In the genomic region with DNA sequence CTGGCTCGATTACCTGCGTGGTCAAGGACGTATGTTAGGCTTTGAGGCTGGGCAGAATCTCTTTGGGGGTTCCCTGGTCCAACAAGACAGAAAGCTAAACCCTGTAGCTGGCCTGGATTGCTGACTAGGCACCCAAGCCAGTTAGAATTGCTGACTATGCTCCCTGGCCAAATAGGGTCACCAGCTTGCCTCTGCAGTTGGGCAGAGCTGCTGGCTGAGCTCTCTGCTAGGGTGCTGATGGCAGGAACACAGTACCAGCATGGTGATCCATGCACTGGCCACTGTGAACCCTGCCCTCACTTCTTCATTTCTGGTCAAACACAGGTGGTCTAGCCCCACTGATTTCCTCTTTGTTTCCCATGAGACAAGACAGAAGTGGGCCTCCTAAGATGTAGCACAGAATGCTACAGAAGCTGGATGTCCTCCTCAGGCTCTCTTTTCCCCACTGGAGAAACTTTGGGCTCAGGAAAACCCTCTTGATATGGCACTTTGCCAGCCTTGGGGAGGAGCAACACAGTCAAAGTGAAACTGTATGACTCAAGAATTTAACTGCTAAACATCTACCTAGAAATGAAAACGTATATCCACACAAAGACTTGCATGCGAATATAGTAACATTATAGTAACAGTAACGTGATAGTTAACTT, we compare ENCODE assay signal across 10 cellular contexts. TPM values are rescaled to one million over a fixed set of nuclear protein-coding genes. Genes with fewer than 3 reads are reported as not detected.
DNase-seq lines count a peak whose midpoint lies in the region; ATAC-seq lines count a peak whose summit lies in the region.
"Had no signal": no experiment of that assay in that cellular context is flagged by ENCODE, and none has a peak within 500 bp of the region (broad histone marks: within the 10 kb centered on the region; RNA-seq: fewer than 3 reads in every experiment).

No MANE protein-coding gene starts in this region.

- peak in 1 of 3 donors; percentile 82 for DNase-seq in CD4-positive, CD25-positive, alpha-beta regulatory T cell
- DNase-seq in RPMI8226 (peak; percentile 47), dermis blood vessel endothelial cell (peak; percentile 39), NCI-H1417 (lab: John Stamatoyannopoulos, UW) (no peak), cerebellum (ENCODE audit: low spot score) (no peak), nucleus accumbens (lab: John Stamatoyannopoulos, UW) (no peak), NCI-H2107 (lab: John Stamatoyannopoulos, UW) (no peak)
- DNase-seq: GF-D8, psoas muscle had no signal

- H3K4me1 Mint-ChIP-seq in CD4-positive, CD25-positive, alpha-beta regulatory T cell, result peaks cover 64 to 75% (median 68%) of the 10 kb centered on the region in 4 donors

- H3K27me3 ChIP-seq in CD4-positive, CD25-positive, alpha-beta regulatory T cell (ENCODE audit: control insufficient read depth, insufficient read depth, low read length), result no peaks in the 10 kb centered on the region

- peaks cover 3 to 25% (median 15%) of the 10 kb centered on the region in 7 donors for H3K9me3 Mint-ChIP-seq in CD4-positive, CD25-positive, alpha-beta regulatory T cell

- H3K9me3 ChIP-seq in CD4-positive, CD25-positive, alpha-beta regulatory T cell (ENCODE audit: control insufficient read depth in 2 of 2, low read length in 2 of 2), result peaks cover 12 to 19% of the 10 kb centered on the region in 2 experiments

- no peak overlapping the region for H3K27ac ChIP-seq in CD4-positive, CD25-positive, alpha-beta regulatory T cell (ENCODE audit: insufficient read depth, low read length, poor library complexity, severe bottlenecking)
- H3K27ac ChIP-seq: psoas muscle had no signal

- ATAC-seq in CD4-positive, CD25-positive, alpha-beta regulatory T cell (ENCODE audit: low read depth in 2 of 2), result peak; percentile 81
- ATAC-seq in GM19463 (IDR thresholded peaks at IDR 0.05; ENCODE audit: unreplicated experiment), result peak; percentile 67
- ATAC-seq: psoas muscle had no signal

- H3K4me3 ChIP-seq in CD4-positive, CD25-positive, alpha-beta regulatory T cell (ENCODE audit: low read depth, low read length), result peak overlapping the region; percentile 75
- H3K4me3 ChIP-seq: psoas muscle had no signal

- H3K27ac Mint-ChIP-seq in CD4-positive, CD25-positive, alpha-beta regulatory T cell, result peak overlapping the region; percentile 17 to 97 (median 83)

- H3K36me3 Mint-ChIP-seq in CD4-positive, CD25-positive, alpha-beta regulatory T cell, result peaks cover 55% of the 10 kb centered on the region

- peaks cover 24% of the 10 kb centered on the region for H3K4me1 ChIP-seq in CD4-positive, CD25-positive, alpha-beta regulatory T cell (ENCODE audit: control insufficient read depth, insufficient read depth, low read length, poor library complexity, severe bottlenecking)
- H3K4me1 ChIP-seq: psoas muscle had no signal

- H3K36me3 ChIP-seq in CD4-positive, CD25-positive, alpha-beta regulatory T cell (ENCODE audit: control insufficient read depth, insufficient read depth, low read length), result peaks cover 39% of the 10 kb centered on the region

- no peaks in the 10 kb centered on the region for H3K27me3 Mint-ChIP-seq in CD4-positive, CD25-positive, alpha-beta regulatory T cell

- H3K4me3 Mint-ChIP-seq in CD4-positive, CD25-positive, alpha-beta regulatory T cell, result peak overlapping the region; percentile 27 to 68 (median 50)

RNA-seq across cellular contexts. Expression of gene SP140L, which starts 20.8 kb away (rescaled TPM):
- total RNA-seq in CD4-positive, CD25-positive, alpha-beta regulatory T cell, result 68.5 TPM
- 10 to 100 TPM; 14.3 to 25.9 (median 22.6) TPM for polyA plus RNA-seq in CD4-positive, CD25-positive, alpha-beta regulatory T cell
- total RNA-seq in dermis blood vessel endothelial cell (9.2 and 33.7 TPM in 2 replicates), cerebellum (1.3 TPM)

Comparison
In these comparisons a context has a peak if more than half of its experiments do, and no peak if none do; other contexts are left out.
1. DNase-seq: peak in RPMI8226 (single experiment) and dermis blood vessel endothelial cell (single experiment); none in NCI-H1417 (0 of 3), cerebellum (single experiment), nucleus accumbens (0 of 56) and NCI-H2107 (single experiment).